ENCODE assay signal across 12 cellular contexts in the genomic region with DNA sequence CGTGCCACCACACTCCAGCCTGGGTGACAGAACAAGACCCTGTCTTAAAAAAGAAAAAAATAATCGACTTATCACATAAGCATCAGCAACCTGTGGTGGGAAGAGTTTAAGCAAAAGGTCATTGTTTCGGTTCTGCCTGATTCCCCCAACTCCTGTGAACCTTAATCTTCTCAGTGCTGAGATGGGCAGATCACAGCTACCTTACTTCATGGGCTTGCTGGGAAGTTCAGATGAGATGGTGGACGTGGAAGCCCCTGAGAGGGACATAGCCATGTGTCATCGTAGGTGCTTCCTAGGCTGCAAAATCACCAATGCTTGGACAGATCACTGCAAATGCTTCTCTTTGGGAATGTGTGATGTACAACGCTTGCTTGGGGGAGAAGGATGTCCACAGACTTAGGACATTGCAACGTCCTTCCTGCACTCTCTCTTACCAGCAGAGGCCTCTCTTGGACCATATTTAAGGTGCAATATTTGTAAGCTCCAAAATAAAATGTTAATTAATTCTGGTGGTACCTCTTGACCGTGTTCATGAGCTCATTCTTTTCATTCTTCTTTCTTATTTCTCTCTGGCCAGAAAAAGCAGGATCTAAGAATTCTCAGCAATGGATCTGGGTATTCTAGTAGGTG. TPM values are rescaled to one million over a fixed set of nuclear protein-coding genes. Genes with fewer than 3 reads are reported as not detected.
DNase-seq lines count a peak whose midpoint lies in the region; ATAC-seq and TF ChIP-seq lines count a peak whose summit lies in the region.
"Had no signal": no experiment of that assay in that cellular context is flagged by ENCODE, and none has a peak within 500 bp of the region (broad histone marks: within the 10 kb centered on the region; RNA-seq: fewer than 3 reads in every experiment).

No MANE protein-coding gene starts in this region.

- H3K79me2 ChIP-seq in DND-41 (ENCODE audit: insufficient read depth, low read length) (no peaks in the 10 kb centered on the region), Karpas-422 (ENCODE audit: low read length) (no peaks in the 10 kb centered on the region)

- no peak overlapping the region for H3K4me3 Mint-ChIP-seq in brain
- H3K4me3 Mint-ChIP-seq: dendritic cell treated with granulocyte-macrophage colony-stimulating factor and Interleukin-4, amounts not matched to agents 40 ng/mL and 50 ng/mL, for 4 days had no signal

- no peak for ATAC-seq in DND-41 (ENCODE audit: insufficient read depth, low read depth)
- ATAC-seq: left colon had no signal

- H2AFZ ChIP-seq in DND-41 (ENCODE audit: low read depth, low read length), result no peak overlapping the region
- H2AFZ ChIP-seq in Karpas-422 (ENCODE audit: low read length), result no peak overlapping the region

- H3K4me1 ChIP-seq in DND-41 (ENCODE audit: insufficient read depth, low read length), result no peaks in the 10 kb centered on the region
- no peaks in the 10 kb centered on the region; the same call in 1 of the 2 replicates for H3K4me1 ChIP-seq in Karpas-422 (ENCODE audit: low read length)
- H3K4me1 ChIP-seq: uterus had no signal

- H4K20me1 ChIP-seq in DND-41 (ENCODE audit: insufficient read depth, low read length) (no peaks in the 10 kb centered on the region), Karpas-422 (ENCODE audit: insufficient read depth, low read depth, low read length) (no peaks in the 10 kb centered on the region)

- H3K9me3 ChIP-seq in DND-41 (ENCODE audit: insufficient read depth, low read length, severe bottlenecking) (no peaks in the 10 kb centered on the region), Karpas-422 (ENCODE audit: low read length) (no peaks in the 10 kb centered on the region)
- H3K9me3 ChIP-seq: uterus had no signal

- no peaks in the 10 kb centered on the region for H3K9me2 ChIP-seq in Karpas-422 (replicated peaks; ENCODE audit: insufficient read depth, low read length)

- H3K36me3 Mint-ChIP-seq in brain, result no peaks in the 10 kb centered on the region

- H3K27me3 ChIP-seq in DND-41 (ENCODE audit: insufficient read depth, low read length, poor library complexity), result peaks cover 15% of the 10 kb centered on the region
- no peaks in the 10 kb centered on the region for H3K27me3 ChIP-seq in Karpas-422 (ENCODE audit: low read length)
- H3K27me3 ChIP-seq: uterus had no signal

- H3K36me3 ChIP-seq in DND-41 (ENCODE audit: insufficient read depth, low read length) (no peaks in the 10 kb centered on the region), Karpas-422 (ENCODE audit: insufficient read depth, low read length) (no peaks in the 10 kb centered on the region)
- H3K36me3 ChIP-seq: uterus had no signal

- no peak overlapping the region for H3K9ac ChIP-seq in DND-41 (ENCODE audit: low read depth, low read length)
- H3K9ac ChIP-seq in Karpas-422 (ENCODE audit: low read length), result no peak overlapping the region

- H3K4me2 ChIP-seq in DND-41 (ENCODE audit: insufficient read depth, low read length) (no peak overlapping the region), Karpas-422 (ENCODE audit: low read depth, low read length, poor library complexity, severe bottlenecking) (no peak overlapping the region)

- no peak for DNase-seq in DND-41
- peak; percentile 56 for DNase-seq in Karpas-422
- peak; percentile 58 to 68 for DNase-seq in lung microvascular endothelial cell (ENCODE audit: low read depth in 2 of 2)
- no peak for DNase-seq in T-helper 9 cell
- DNase-seq in inferior parietal cortex (ENCODE audit: extremely low spot score), result no peak
- DNase-seq in NCI-H2029 treated with DMSO at 0.1 percent for 48 hours (lab: John Stamatoyannopoulos, UW), result no peak
- no peak for DNase-seq in anterior cingulate cortex (lab: John Stamatoyannopoulos, UW)
- DNase-seq: left colon; NK-92 treated with Interleukin-12 subunit alpha and Interleukin-12 subunit beta, amount 100 ng/mL, for 24 hours; uterus had no signal

- H3K9me3 Mint-ChIP-seq in brain, result peaks cover 0 to 15% (median 6%) of the 10 kb centered on the region in 5 experiments
- H3K9me3 Mint-ChIP-seq: dendritic cell treated with granulocyte-macrophage colony-stimulating factor and Interleukin-4, amounts not matched to agents 40 ng/mL and 50 ng/mL, for 4 days had no signal

- H3K27ac ChIP-seq in DND-41 (ENCODE audit: low read length) (no peak overlapping the region), Karpas-422 (ENCODE audit: low read length) (no peak overlapping the region)
- H3K27ac ChIP-seq: uterus had no signal

- TF ChIP-seq CTCF in DND-41 (IDR thresholded peaks at IDR 0.05; ENCODE audit: borderline replicate concordance, extremely low read depth, low read length, poor library complexity, severe bottlenecking) (peak; percentile 43), brain (conservative IDR thresholded peaks at IDR 0.05) (peak; percentile 12 to 41)

- H3K4me1 Mint-ChIP-seq in brain, result peaks cover 25% of the 10 kb centered on the region

- H3K4me3 ChIP-seq in DND-41 (ENCODE audit: low read depth in 1 of 2, low read length in 2 of 2), result no peak overlapping the region
- H3K4me3 ChIP-seq in Karpas-422 (ENCODE audit: low read length), result no peak overlapping the region
- H3K4me3 ChIP-seq: uterus had no signal

- no peak overlapping the region for H3K27ac Mint-ChIP-seq in brain
- H3K27ac Mint-ChIP-seq: dendritic cell treated with granulocyte-macrophage colony-stimulating factor and Interleukin-4, amounts not matched to agents 40 ng/mL and 50 ng/mL, for 4 days had no signal

- H3K27me3 Mint-ChIP-seq in brain, result peaks cover 5% of the 10 kb centered on the region

RNA-seq across cellular contexts. Expression of a gene that starts 8.6 kb away (rescaled TPM):
- total RNA-seq in Karpas-422 (2014; rRNA removed; shearing (Covaris generic); ENCODE audit: low replicate concordance), result not detected in 2 replicates
- polyA plus RNA-seq in brain (ENCODE audit: insufficient read depth, low read depth, low replicate concordance), result not detected
- total RNA-seq in lung microvascular endothelial cell, result not detected in 2 replicates
- total RNA-seq: left colon, uterus had no signal

RNA-seq across cellular contexts. Expression of a gene that starts 28.4 kb away (rescaled TPM):
- 0.52 TPM in 1 of 2 replicates, not detected in the other for total RNA-seq in Karpas-422 (2014; rRNA removed; shearing (Covaris generic); ENCODE audit: low replicate concordance)
- 14.8 TPM for polyA plus RNA-seq in brain (ENCODE audit: insufficient read depth, low read depth, low replicate concordance)
- total RNA-seq in lung microvascular endothelial cell, result 15.9 and 24.6 TPM in 2 replicates

Comparison
In these comparisons a context has a peak if more than half of its experiments do, and no peak if none do; other contexts are left out.
1. DNase-seq: peak in Karpas-422 (single experiment) and lung microvascular endothelial cell (2 of 2); none in DND-41 (single experiment), T-helper 9 cell (single experiment), inferior parietal cortex (single experiment), NCI-H2029 treated with DMSO at 0.1 percent for 48 hours (single experiment) and anterior cingulate cortex (0 of 58).
2. RNA of a gene that starts 28.4 kb away (total RNA-seq): 15.9 to 24.6 TPM in lung microvascular endothelial cell; 0.52 TPM in Karpas-422; every median in the first group is over 10 times any median in the second.